In the genomic region with DNA sequence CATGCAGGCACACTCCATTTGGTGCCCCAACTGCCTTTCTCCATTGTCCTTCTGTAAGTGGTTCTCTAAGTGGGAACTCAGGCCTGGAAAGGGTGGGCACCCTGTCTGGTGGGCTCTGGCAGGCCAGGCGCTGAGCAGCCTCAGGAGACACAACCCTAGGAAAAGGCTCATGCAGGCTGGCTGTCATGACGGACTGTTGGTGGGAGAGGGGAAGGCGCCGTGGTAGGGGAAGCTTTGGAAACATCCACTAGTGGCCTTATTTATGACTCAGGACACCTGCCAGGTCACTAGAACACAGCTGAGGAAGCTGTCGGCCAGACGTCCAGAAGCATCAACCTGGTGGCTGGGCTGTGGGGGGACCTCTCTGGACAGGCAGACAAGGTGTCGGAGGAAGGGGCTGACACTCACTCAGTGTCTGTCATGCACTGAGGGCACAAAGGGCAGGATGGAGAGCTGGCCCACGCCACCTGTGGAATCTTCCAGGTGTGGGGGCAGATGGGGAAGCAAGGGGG, we compare ENCODE assay signal across 14 cellular contexts.
A peak's percentile ranks its signal among the peaks of the same experiment; 100 is the strongest.
DNase-seq lines count a peak whose midpoint lies in the region; ATAC-seq, FAIRE-seq and TF ChIP-seq lines count a peak whose summit lies in the region.
"Had no signal": no experiment of that assay in that cellular context is flagged by ENCODE, and none has a peak within 500 bp of the region (broad histone marks: within the 10 kb centered on the region; RNA-seq: fewer than 3 reads in every experiment).

No MANE protein-coding gene starts in this region.

- no peak overlapping the region for H3K4me3 ChIP-seq in ACC112 (ENCODE audit: low read depth, low read length)
- no peak overlapping the region for H3K4me3 ChIP-seq in CD8-positive, alpha-beta memory T cell (ENCODE audit: low read length)
- no peak overlapping the region for H3K4me3 ChIP-seq in K562

- peaks cover 0 to 3% (median 0%) of the 10 kb centered on the region in 5 donors for H3K9me3 Mint-ChIP-seq in CD8-positive, alpha-beta memory T cell
- H3K9me3 Mint-ChIP-seq in natural killer cell, result no peaks in the 10 kb centered on the region

- no peaks in the 10 kb centered on the region; the same call in 1 of the 2 replicates for H3K36me3 ChIP-seq in ACC112 (ENCODE audit: insufficient read depth, low read length)
- H3K36me3 ChIP-seq in CD8-positive, alpha-beta memory T cell (ENCODE audit: insufficient read depth, low read length), result no peaks in the 10 kb centered on the region
- H3K36me3 ChIP-seq in K562 (ENCODE audit: control insufficient read depth, insufficient read depth, low read length), result peaks cover 4% of the 10 kb centered on the region; the same call in 1 of the 3 replicates

- POLR2A ChIA-PET in CD8-positive, alpha-beta memory T cell (lab: Charles Lee), result no interaction called here
- POLR2A ChIA-PET in K562 (lab: Yijun Ruan, JAX), result no interaction called here

- ATAC-seq in K562 (no peak), natural killer cell (peak in 1 of 3 donors; percentile 8), foreskin keratinocyte (no peak)

- peaks cover 71% of the 10 kb centered on the region for H3K79me2 ChIP-seq in ACC112 (ENCODE audit: control insufficient read depth, insufficient read depth, low read length, unreplicated experiment)
- H3K79me2 ChIP-seq in K562 (ENCODE audit: control insufficient read depth, insufficient read depth, low read length), result peaks cover 44% of the 10 kb centered on the region

- DNase-seq in CD8-positive, alpha-beta memory T cell, result peak in 1 of 5 donors; percentile 47
- DNase-seq in K562 (ENCODE audit: extremely low read depth in 1 of 4, low spot score in 3 of 4) (no peak), natural killer cell (peak; percentile 17), OCI-M2 (lab: John Stamatoyannopoulos, UW; ENCODE audit: unreplicated experiment) (no peak), SKM-1 (lab: John Stamatoyannopoulos, UW; ENCODE audit: unreplicated experiment) (no peak), foreskin keratinocyte (no peak)
- no peak for DNase-seq in stimulated activated naive CD4-positive, alpha-beta T cell treated with Interleukin-2 at 50 U/mL for 16 hours (lab: John Stamatoyannopoulos, UW)
- DNase-seq: DMS 273 treated with DMSO at 0.1 percent for 48 hours; effector CD8-positive, alpha-beta T cell; NCI-H187; OCI-M1; stimulated activated CD4-positive, alpha-beta T cell treated with anti-CD3 and anti-CD28 coated beads, Interleukin-12 subunit alpha, Interleukin-12 subunit beta, amount 100 ng/mL, for 4 hours had no signal

- peaks cover 0 to 17% of the 10 kb centered on the region in 2 donors for H3K27me3 Mint-ChIP-seq in CD8-positive, alpha-beta memory T cell
- no peaks in the 10 kb centered on the region for H3K27me3 Mint-ChIP-seq in natural killer cell (ENCODE audit: low read depth in 2 of 2)

- H2AFZ ChIP-seq in ACC112 (ENCODE audit: low read length, unreplicated experiment), result no peak overlapping the region
- H2AFZ ChIP-seq in K562 (ENCODE audit: low read depth, low read length), result no peak overlapping the region

- TF ChIP-seq POLR2A in K562 (conservative IDR thresholded peaks at IDR 0.05), result no peak

- H3K27me3 ChIP-seq in ACC112 (ENCODE audit: insufficient read depth, low read length), result no peaks in the 10 kb centered on the region
- no peaks in the 10 kb centered on the region for H3K27me3 ChIP-seq in CD8-positive, alpha-beta memory T cell (ENCODE audit: insufficient read depth, low read length, poor library complexity, severe bottlenecking)
- H3K27me3 ChIP-seq in K562 (ENCODE audit: control insufficient read depth in 2 of 2, insufficient read depth in 2 of 2, low read length in 2 of 2), result no peaks in the 10 kb centered on the region
- no peaks in the 10 kb centered on the region for H3K27me3 ChIP-seq in foreskin keratinocyte

- H3K9me1 ChIP-seq in K562 (ENCODE audit: control insufficient read depth, insufficient read depth, low read length), result no peaks in the 10 kb centered on the region

- peak overlapping the region in 5 of 7 donors; percentile 48 to 68 (median 59) for H3K4me3 Mint-ChIP-seq in CD8-positive, alpha-beta memory T cell
- H3K4me3 Mint-ChIP-seq in natural killer cell, result no peak overlapping the region

- H3K9me3 ChIP-seq in CD8-positive, alpha-beta memory T cell (ENCODE audit: low read length), result no peaks in the 10 kb centered on the region
- H3K9me3 ChIP-seq in K562 (replicated peaks; ENCODE audit: control insufficient read depth, insufficient read depth, low read depth, low read length), result peaks cover 12% of the 10 kb centered on the region

- no peak overlapping the region for H3K4me2 ChIP-seq in K562 (ENCODE audit: insufficient read depth, low read length)

- in situ Hi-C loops in K562 (cut with MboI), result no loop called here

- H3K27ac ChIP-seq in ACC112 (ENCODE audit: low read depth, low read length) (peak overlapping the region; percentile 82), K562 (ENCODE audit: extremely low read depth, low read depth, low read length) (peak overlapping the region; percentile 63; the same call in 2 of the 3 replicates), foreskin keratinocyte (no peak overlapping the region)
- H3K27ac ChIP-seq in CD8-positive, alpha-beta memory T cell (ENCODE audit: low read depth, low read length), result no peak overlapping the region

- no peak for FAIRE-seq in K562 (lab: Jason Lieb, UNC)
- FAIRE-seq: GM12892 had no signal

- no TSS peak for BruUV-seq in K562 (replicated peaks; lab: Mats Ljungman, UMichigan)

- H4K20me1 ChIP-seq in K562 (replicated peaks; ENCODE audit: control insufficient read depth, insufficient read depth, low read length), result no peaks in the 10 kb centered on the region

- no peaks in the 10 kb centered on the region for H3K36me3 Mint-ChIP-seq in CD8-positive, alpha-beta memory T cell
- H3K36me3 Mint-ChIP-seq in natural killer cell, result no peaks in the 10 kb centered on the region

- WGBS in K562 (ENCODE audit: insufficient coverage, low coverage, missing lambda C conversion rate), result 81% methylated on average over 7 of the region's 8 CpGs

- no peak for TF ChIP-seq EP300 in K562 (IDR thresholded peaks at IDR 0.05; ENCODE audit: low read length)

- no peak for TF ChIP-seq RAD21 in K562 (CRISPR knock-in tag; conservative IDR thresholded peaks at IDR 0.05 in 1 of 2, IDR thresholded peaks at IDR 0.05 in 1 of 2)

- H3K27ac Mint-ChIP-seq in CD8-positive, alpha-beta memory T cell, result peak overlapping the region in 3 of 8 donors; percentile 30 to 72 (median 38)
- H3K27ac Mint-ChIP-seq in natural killer cell, result no peak overlapping the region

- H3K4me1 ChIP-seq in ACC112 (ENCODE audit: control insufficient read depth, insufficient read depth, low read length, unreplicated experiment), result peaks cover 39% of the 10 kb centered on the region
- H3K4me1 ChIP-seq in CD8-positive, alpha-beta memory T cell (ENCODE audit: insufficient read depth, low read length), result peaks cover 2% of the 10 kb centered on the region
- peaks cover 0 to 14% of the 10 kb centered on the region in 2 experiments; a peak in 2 of 5 replicates for H3K4me1 ChIP-seq in K562 (replicated peaks in 1 of 2; ENCODE audit: control insufficient read depth in 2 of 2, insufficient read depth in 2 of 2, low read length in 2 of 2)
- H3K4me1 ChIP-seq in foreskin keratinocyte, result no peaks in the 10 kb centered on the region

- CTCF ChIA-PET in CD8-positive, alpha-beta memory T cell (lab: Charles Lee), result interaction anchor here (0.9 to 1.6 kb wide), 3 partner anchors 8 to 10 kb away, joined by 3 to 5 read pairs (median 3); no protein-coding TSS in a partner anchor
- CTCF ChIA-PET in K562 (lab: Yijun Ruan, JAX; ENCODE audit: low intra/inter-chr PET ratio), result no interaction called here

- intact Hi-C loops in K562 (cut with micrococcal nuclease) (no loop called here), natural killer cell (cut with micrococcal nuclease) (no loop called here)

- no peak overlapping the region for H3K9ac ChIP-seq in K562 (ENCODE audit: insufficient read depth in 1 of 2, low read depth in 2 of 2, low read length in 2 of 2)

- peaks cover 12 to 16% (median 14%) of the 10 kb centered on the region in 3 donors for H3K4me1 Mint-ChIP-seq in CD8-positive, alpha-beta memory T cell
- H3K4me1 Mint-ChIP-seq in natural killer cell, result peaks cover 0 to 16% of the 10 kb centered on the region in 2 donors

- TF ChIP-seq CTCF in K562 (IDR thresholded peaks at IDR 0.05 in 2 of 3, conservative IDR thresholded peaks at IDR 0.05 in 1 of 3; ENCODE audit: insufficient read depth in 2 of 3, low read depth in 1 of 3, low read length in 3 of 3) (no peak), natural killer cell (IDR thresholded peaks at IDR 0.05) (no peak), foreskin keratinocyte (conservative IDR thresholded peaks at IDR 0.05) (no peak)

TF ChIP-seq in K562, 482 proteins besides CTCF, POLR2A, EP300 and RAD21 (continues in another document):
- TF ChIP-seq IRF2 (CRISPR knock-in tag; IDR thresholded peaks at IDR 0.05) (no peak), MAFK (IDR thresholded peaks at IDR 0.05; ENCODE audit: low read length) (no peak), NFIC (IDR thresholded peaks at IDR 0.05) (no peak), ARID1B (IDR thresholded peaks at IDR 0.05) (no peak), KAT7 (CRISPR knock-in tag; IDR thresholded peaks at IDR 0.05; ENCODE audit: borderline replicate concordance) (no peak), ZNF316 (IDR thresholded peaks at IDR 0.05) (no peak), ZKSCAN1 (IDR thresholded peaks at IDR 0.05; ENCODE audit: low read depth, low read length) (no peak), CREBBP (IDR thresholded peaks at IDR 0.05; ENCODE audit: low read depth, low read length) (no peak), SREBF2 (CRISPR knock-in tag; IDR thresholded peaks at IDR 0.05) (no peak), HNRNPK (IDR thresholded peaks at IDR 0.05; ENCODE audit: low read depth, low read length, poor library complexity, severe bottlenecking) (peak; percentile 0), CBX3 (IDR thresholded peaks at IDR 0.05; ENCODE audit: borderline replicate concordance in 1 of 2, low read length in 2 of 2) (no peak)
- TF ChIP-seq, protein P1, sequence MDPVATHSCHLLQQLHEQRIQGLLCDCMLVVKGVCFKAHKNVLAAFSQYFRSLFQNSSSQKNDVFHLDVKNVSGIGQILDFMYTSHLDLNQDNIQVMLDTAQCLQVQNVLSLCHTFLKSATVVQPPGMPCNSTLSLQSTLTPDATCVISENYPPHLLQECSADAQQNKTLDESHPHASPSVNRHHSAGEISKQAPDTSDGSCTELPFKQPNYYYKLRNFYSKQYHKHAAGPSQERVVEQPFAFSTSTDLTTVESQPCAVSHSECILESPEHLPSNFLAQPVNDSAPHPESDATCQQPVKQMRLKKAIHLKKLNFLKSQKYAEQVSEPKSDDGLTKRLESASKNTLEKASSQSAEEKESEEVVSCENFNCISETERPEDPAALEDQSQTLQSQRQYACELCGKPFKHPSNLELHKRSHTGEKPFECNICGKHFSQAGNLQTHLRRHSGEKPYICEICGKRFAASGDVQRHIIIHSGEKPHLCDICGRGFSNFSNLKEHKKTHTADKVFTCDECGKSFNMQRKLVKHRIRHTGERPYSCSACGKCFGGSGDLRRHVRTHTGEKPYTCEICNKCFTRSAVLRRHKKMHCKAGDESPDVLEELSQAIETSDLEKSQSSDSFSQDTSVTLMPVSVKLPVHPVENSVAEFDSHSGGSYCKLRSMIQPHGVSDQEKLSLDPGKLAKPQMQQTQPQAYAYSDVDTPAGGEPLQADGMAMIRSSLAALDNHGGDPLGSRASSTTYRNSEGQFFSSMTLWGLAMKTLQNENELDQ (CRISPR knock-in tag; IDR thresholded peaks at IDR 0.05; ENCODE audit: borderline replicate concordance), result no peak

Comparison
In these comparisons a context has a peak if more than half of its experiments do, and no peak if none do; other contexts are left out.
1. H3K27ac ChIP-seq: peak in ACC112 (single experiment) and K562 (single experiment); none in CD8-positive, alpha-beta memory T cell (single experiment) and foreskin keratinocyte (single experiment).